26 cellular contexts compared by ENCODE assay signal in the genomic region with DNA sequence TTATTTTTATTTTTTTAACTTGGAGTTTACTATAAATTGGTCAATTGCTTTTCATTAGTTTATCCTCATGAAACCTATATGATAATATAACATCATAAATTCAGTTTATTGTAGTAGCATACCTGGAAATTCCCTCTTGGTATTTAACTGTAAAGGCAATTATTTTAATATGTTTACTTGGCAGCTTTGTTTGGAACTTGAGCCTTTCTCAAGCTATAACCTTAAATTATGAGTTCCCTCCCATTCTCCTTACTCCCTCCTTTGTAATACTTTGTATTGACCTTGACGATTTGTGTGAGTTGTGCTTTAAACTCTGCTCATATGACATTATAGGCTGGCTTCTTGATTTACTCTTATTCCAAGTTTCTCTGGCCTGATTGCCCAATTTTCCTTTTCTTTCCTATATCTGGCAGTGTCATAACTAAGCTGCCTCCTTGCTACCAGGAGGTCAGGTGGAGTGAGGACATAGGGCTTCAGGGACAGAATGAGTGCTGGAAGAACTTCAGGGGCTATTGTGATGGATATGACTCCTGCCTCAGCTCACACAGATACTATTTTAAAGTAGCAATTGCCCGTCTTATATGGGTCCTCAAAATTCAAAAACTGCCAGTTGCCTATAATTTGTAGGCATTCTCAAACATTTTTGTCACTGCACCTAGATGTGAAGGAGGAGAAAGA.
"Had no signal": no experiment of that assay in that cellular context is flagged by ENCODE, and none has a peak within 500 bp of the region (broad histone marks: within the 10 kb centered on the region; RNA-seq: fewer than 3 reads in every experiment).

No MANE protein-coding gene starts in this region.

- H3K27ac Mint-ChIP-seq: activated B cell treated with CpG ODN at 0.5 μM for 24 hours; activated CD4-positive, alpha-beta T cell treated with anti-CD3 and anti-CD28 coated beads, Interleukin-2, amount 10 ng/mL, durations not matched to agents 24 days and 14 days; activated CD8-positive, alpha-beta memory T cell treated with anti-CD3 and anti-CD28 coated beads, Interleukin-2, amount 10 ng/mL, durations not matched to agents 7 days and 5 days; activated naive CD4-positive, alpha-beta T cell treated with anti-CD3 and anti-CD28 coated beads, Interleukin-2, amount 50 U/mL, for 24 hours; activated T-cell treated with anti-CD3 and anti-CD28 coated beads, Interleukin-2, amount 50 U/mL, for 24 hours; activated T-helper 1 cell treated with anti-CD3 and anti-CD28 coated beads, Interleukin-12 subunit alpha, Interleukin-12 subunit beta, Interleukin-2, Interleukin-4 antibody, amounts not matched to agents 30 ng/mL and 10 ng/mL and 1 ng/mL, durations not matched to agents 14 hours and 24 hours and 36 hours; T-helper 17 cell had no signal

- H3K36me3 ChIP-seq: breast epithelium had no signal

- H3K27ac ChIP-seq: breast epithelium, SJSA1 had no signal

- ATAC-seq: activated CD8-positive, alpha-beta memory T cell treated with anti-CD3 and anti-CD28 coated beads, Interleukin-2, amount 10 ng/mL, durations not matched to agents 7 days and 5 days; T-helper 17 cell had no signal

- H3K27me3 Mint-ChIP-seq: activated B cell treated with CpG ODN at 0.5 μM for 24 hours; activated CD4-positive, alpha-beta T cell treated with anti-CD3 and anti-CD28 coated beads, Interleukin-2, amount 10 ng/mL, durations not matched to agents 24 days and 14 days; activated CD8-positive, alpha-beta memory T cell treated with anti-CD3 and anti-CD28 coated beads, Interleukin-2, amount 10 ng/mL, durations not matched to agents 7 days and 5 days; activated naive CD4-positive, alpha-beta T cell treated with anti-CD3 and anti-CD28 coated beads, Interleukin-2, amount 50 U/mL, for 24 hours; activated T-cell treated with anti-CD3 and anti-CD28 coated beads, Interleukin-2, amount 50 U/mL, for 24 hours; T-helper 17 cell had no signal

- H3K4me3 Mint-ChIP-seq: activated B cell treated with CpG ODN at 0.5 μM for 24 hours; activated CD4-positive, alpha-beta T cell treated with anti-CD3 and anti-CD28 coated beads, Interleukin-2, amount 10 ng/mL, durations not matched to agents 24 days and 14 days; activated CD8-positive, alpha-beta memory T cell treated with anti-CD3 and anti-CD28 coated beads, Interleukin-2, amount 10 ng/mL, durations not matched to agents 7 days and 5 days; activated naive CD4-positive, alpha-beta T cell treated with anti-CD3 and anti-CD28 coated beads, Interleukin-2, amount 50 U/mL, for 24 hours; activated T-cell treated with anti-CD3 and anti-CD28 coated beads, Interleukin-2, amount 50 U/mL, for 24 hours; activated T-helper 1 cell treated with anti-CD3 and anti-CD28 coated beads, Interleukin-12 subunit alpha, Interleukin-12 subunit beta, Interleukin-2, Interleukin-4 antibody, amounts not matched to agents 30 ng/mL and 10 ng/mL and 1 ng/mL, durations not matched to agents 14 hours and 24 hours and 36 hours; T-helper 17 cell had no signal

- H3K27me3 ChIP-seq: breast epithelium, SJSA1 had no signal

- H3K4me3 ChIP-seq: breast epithelium, SJSA1 had no signal

- H3K4me1 Mint-ChIP-seq: activated CD4-positive, alpha-beta T cell treated with anti-CD3 and anti-CD28 coated beads, Interleukin-2, amount 10 ng/mL, durations not matched to agents 24 days and 14 days; T-helper 17 cell had no signal

- DNase-seq: activated B cell treated with CpG ODN at 0.5 μM for 24 hours; activated CD4-positive, alpha-beta T cell treated with anti-CD3 and anti-CD28 coated beads for 1 hour; activated CD4-positive, alpha-beta T cell treated with anti-CD3 and anti-CD28 coated beads, Interleukin-2, amount 10 ng/mL, durations not matched to agents 24 days and 14 days; activated CD4-positive, alpha-beta T cell treated with anti-CD3 and anti-CD28 coated beads, Interleukin-2, amount 50 U/mL, for 48 hours; activated CD8-positive, alpha-beta memory T cell treated with anti-CD3 and anti-CD28 coated beads, Interleukin-2, amount 10 ng/mL, durations not matched to agents 7 days and 5 days; activated effector memory CD4-positive, alpha-beta T cell treated with Interleukin-2 at 50 U/mL for 16 hours; activated naive CD4-positive, alpha-beta T cell; activated T-cell treated with anti-CD3 and anti-CD28 coated beads, Interleukin-2, amount 50 U/mL, for 24 hours; aorta; caudate nucleus; MM.1S; NCI-H1105; NCI-H1436; NCI-H1694 treated with DMSO at 0.1 percent for 48 hours; NCI-H2029 treated with DMSO at 0.1 percent for 48 hours; NCI-H345; NCI-H510A; NCI-H526 treated with DMSO at 0.1 percent for 48 hours; NK-92 treated with Interleukin-12 subunit alpha and Interleukin-12 subunit beta, amount 100 ng/mL, for 24 hours; SHP77; T-helper 17 cell; T-helper 9 cell had no signal

- H3K4me1 ChIP-seq: breast epithelium had no signal

- H3K9me3 ChIP-seq: SJSA1 had no signal
